1 cellular context compared by ENCODE assay signal in the genomic region with DNA sequence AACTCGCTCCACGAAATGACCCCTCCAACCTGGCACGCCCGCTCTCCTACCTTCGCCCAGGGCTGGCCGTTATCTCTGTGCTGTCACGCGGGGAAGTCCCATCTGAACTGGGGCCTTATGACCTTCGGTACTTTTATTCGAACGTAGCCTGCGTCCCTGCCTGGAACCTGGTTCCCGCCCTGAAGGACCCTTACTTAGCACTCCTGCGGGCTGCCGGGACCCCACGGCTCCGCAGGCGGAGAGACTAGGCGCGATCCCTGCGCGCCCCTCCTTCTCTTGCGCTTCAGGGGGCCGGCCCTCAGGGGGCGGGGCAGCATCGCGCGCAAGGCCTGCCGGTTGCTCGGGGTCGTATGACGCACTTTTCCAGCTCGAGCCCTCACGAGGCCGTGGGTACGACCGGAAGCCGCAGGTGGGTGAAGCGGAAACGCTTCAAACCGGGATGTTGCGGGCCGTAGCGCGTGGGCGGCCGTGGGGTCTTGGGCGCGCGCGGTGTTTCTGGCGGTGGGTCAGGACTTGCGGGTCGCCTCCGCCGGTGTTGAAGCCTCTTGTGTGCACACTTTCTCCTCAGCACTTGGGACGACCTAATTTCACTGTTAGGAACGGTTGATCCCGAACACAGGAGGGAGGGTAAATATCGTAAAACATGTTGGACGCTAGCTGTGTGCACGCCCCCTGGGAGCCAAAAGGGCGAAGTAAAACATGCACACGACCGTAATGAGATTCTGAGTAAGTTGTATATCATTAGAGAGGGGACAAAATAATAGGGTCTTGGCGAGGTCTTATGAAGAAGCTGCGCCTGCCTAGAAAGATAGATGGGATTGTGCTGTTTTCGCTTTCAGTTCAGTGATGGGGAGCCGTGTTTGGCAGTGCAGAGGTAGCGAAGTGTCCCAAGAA.
TF ChIP-seq lines count a peak whose summit lies in the region.

A gene (plus strand): TSS at position 325 of the 894 bp plus-strand sequence. CDS start 6,991 bp downstream, outside the sequence.
A gene with protein sequence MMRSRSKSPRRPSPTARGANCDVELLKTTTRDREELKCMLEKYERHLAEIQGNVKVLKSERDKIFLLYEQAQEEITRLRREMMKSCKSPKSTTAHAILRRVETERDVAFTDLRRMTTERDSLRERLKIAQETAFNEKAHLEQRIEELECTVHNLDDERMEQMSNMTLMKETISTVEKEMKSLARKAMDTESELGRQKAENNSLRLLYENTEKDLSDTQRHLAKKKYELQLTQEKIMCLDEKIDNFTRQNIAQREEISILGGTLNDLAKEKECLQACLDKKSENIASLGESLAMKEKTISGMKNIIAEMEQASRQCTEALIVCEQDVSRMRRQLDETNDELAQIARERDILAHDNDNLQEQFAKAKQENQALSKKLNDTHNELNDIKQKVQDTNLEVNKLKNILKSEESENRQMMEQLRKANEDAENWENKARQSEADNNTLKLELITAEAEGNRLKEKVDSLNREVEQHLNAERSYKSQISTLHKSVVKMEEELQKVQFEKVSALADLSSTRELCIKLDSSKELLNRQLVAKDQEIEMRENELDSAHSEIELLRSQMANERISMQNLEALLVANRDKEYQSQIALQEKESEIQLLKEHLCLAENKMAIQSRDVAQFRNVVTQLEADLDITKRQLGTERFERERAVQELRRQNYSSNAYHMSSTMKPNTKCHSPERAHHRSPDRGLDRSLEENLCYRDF (minus strand): TSS at position 300 of the 894 bp plus-strand sequence. CDS start 45,503 bp downstream, outside the sequence.

TF ChIP-seq in HepG2, 621 proteins besides CTCF, POLR2A, EP300 and RAD21 (continued from another document):
- TF ChIP-seq SIX1 (CRISPR knock-in tag; IDR thresholded peaks at IDR 0.05; ENCODE audit: borderline replicate concordance) (peak; percentile 70), HOXA7 (CRISPR knock-in tag; IDR thresholded peaks at IDR 0.05) (no peak), ZNF766 (CRISPR knock-in tag; IDR thresholded peaks at IDR 0.05; ENCODE audit: borderline replicate concordance) (peak; percentile 87), DNMT3B (CRISPR knock-in tag; conservative IDR thresholded peaks at IDR 0.05) (peak; percentile 85), SP4 (CRISPR knock-in tag; IDR thresholded peaks at IDR 0.05) (peak; percentile 97), HOXA5 (CRISPR knock-in tag; IDR thresholded peaks at IDR 0.05) (peak; percentile 95), ZNF33A (CRISPR knock-in tag; IDR thresholded peaks at IDR 0.05; ENCODE audit: borderline replicate concordance) (0 out of 2 replicates have a peak, but pooled peaks have one; percentile 36), NKX3-1 (CRISPR knock-in tag; IDR thresholded peaks at IDR 0.05) (peak; percentile 77), ZIK1 (CRISPR knock-in tag; IDR thresholded peaks at IDR 0.05; ENCODE audit: borderline replicate concordance, low read depth) (peak; percentile 98), ZNF749 (CRISPR knock-in tag; IDR thresholded peaks at IDR 0.05; ENCODE audit: borderline replicate concordance) (peak; percentile 96), ZNF33B (CRISPR knock-in tag; IDR thresholded peaks at IDR 0.05) (peak; percentile 98; the same call in 1 of the 2 replicates), SRSF4 (IDR thresholded peaks at IDR 0.05; ENCODE audit: low read depth, low read length, poor library complexity, severe bottlenecking) (no peak), TOE1 (CRISPR knock-in tag; IDR thresholded peaks at IDR 0.05) (peak; percentile 98), PHB2 (IDR thresholded peaks at IDR 0.05; ENCODE audit: partially characterized antibody) (no peak), PAWR (CRISPR knock-in tag; IDR thresholded peaks at IDR 0.05; ENCODE audit: borderline replicate concordance) (peak; percentile 67; the same call in 1 of the 2 replicates), ZNF367 (CRISPR knock-in tag; IDR thresholded peaks at IDR 0.05; ENCODE audit: borderline replicate concordance) (peak; percentile 97), ZSCAN22 (CRISPR knock-in tag; IDR thresholded peaks at IDR 0.05) (0 out of 2 replicates have a peak, but pooled peaks have one; percentile 53)
- TF ChIP-seq, protein P1, sequence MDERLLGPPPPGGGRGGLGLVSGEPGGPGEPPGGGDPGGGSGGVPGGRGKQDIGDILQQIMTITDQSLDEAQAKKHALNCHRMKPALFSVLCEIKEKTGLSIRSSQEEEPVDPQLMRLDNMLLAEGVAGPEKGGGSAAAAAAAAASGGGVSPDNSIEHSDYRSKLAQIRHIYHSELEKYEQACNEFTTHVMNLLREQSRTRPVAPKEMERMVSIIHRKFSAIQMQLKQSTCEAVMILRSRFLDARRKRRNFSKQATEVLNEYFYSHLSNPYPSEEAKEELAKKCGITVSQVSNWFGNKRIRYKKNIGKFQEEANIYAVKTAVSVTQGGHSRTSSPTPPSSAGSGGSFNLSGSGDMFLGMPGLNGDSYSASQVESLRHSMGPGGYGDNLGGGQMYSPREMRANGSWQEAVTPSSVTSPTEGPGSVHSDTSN (CRISPR knock-in tag; IDR thresholded peaks at IDR 0.05), result no peak
- TF ChIP-seq, protein P2, sequence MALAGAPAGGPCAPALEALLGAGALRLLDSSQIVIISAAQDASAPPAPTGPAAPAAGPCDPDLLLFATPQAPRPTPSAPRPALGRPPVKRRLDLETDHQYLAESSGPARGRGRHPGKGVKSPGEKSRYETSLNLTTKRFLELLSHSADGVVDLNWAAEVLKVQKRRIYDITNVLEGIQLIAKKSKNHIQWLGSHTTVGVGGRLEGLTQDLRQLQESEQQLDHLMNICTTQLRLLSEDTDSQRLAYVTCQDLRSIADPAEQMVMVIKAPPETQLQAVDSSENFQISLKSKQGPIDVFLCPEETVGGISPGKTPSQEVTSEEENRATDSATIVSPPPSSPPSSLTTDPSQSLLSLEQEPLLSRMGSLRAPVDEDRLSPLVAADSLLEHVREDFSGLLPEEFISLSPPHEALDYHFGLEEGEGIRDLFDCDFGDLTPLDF (CRISPR knock-in tag; IDR thresholded peaks at IDR 0.05), result peak; percentile 88
- TF ChIP-seq, protein P3, sequence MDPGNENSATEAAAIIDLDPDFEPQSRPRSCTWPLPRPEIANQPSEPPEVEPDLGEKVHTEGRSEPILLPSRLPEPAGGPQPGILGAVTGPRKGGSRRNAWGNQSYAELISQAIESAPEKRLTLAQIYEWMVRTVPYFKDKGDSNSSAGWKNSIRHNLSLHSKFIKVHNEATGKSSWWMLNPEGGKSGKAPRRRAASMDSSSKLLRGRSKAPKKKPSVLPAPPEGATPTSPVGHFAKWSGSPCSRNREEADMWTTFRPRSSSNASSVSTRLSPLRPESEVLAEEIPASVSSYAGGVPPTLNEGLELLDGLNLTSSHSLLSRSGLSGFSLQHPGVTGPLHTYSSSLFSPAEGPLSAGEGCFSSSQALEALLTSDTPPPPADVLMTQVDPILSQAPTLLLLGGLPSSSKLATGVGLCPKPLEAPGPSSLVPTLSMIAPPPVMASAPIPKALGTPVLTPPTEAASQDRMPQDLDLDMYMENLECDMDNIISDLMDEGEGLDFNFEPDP (CRISPR knock-in tag; conservative IDR thresholded peaks at IDR 0.05), result 0 out of 2 replicates have a peak, but pooled peaks have one; percentile 7
- TF ChIP-seq, protein P4, sequence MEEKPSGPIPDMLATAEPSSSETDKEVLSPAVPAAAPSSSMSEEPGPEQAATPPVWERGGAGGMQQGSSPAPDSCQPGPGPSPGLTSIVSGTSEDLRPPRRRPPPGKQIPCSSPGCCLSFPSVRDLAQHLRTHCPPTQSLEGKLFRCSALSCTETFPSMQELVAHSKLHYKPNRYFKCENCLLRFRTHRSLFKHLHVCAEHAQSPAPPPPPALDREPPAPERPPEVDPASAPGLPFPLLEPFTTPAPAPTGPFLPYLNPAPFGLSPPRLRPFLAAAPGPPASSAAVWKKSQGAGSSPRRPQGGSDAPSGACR (CRISPR knock-in tag; IDR thresholded peaks at IDR 0.05), result peak; percentile 72; the same call in 1 of the 2 replicates
